In genomic region chr10:69275444-69275843, GRCh38 we compare ENCODE assay signal across 2 cellular contexts.
TF ChIP-seq lines count a peak whose summit lies in the region.

No MANE protein-coding gene starts in this region.

TF ChIP-seq in WTC11, 78 proteins besides CTCF, POLR2A, EP300 and RAD21 (continued from another document):
- TF ChIP-seq HMGXB4 (CRISPR knock-in tag; IDR thresholded peaks at IDR 0.05), result no peak

TF ChIP-seq in K562, 482 proteins besides CTCF, POLR2A, EP300 and RAD21 (continued from another document):
- TF ChIP-seq ZBTB40 (IDR thresholded peaks at IDR 0.05) (peak; percentile 93), ZBTB40 (CRISPR knock-in tag; IDR thresholded peaks at IDR 0.05) (peak; percentile 89)
